Comparison of ENCODE assay signal across 8 cellular contexts in genomic region chr11:4072668-4073285, GRCh38. TPM values are rescaled to one million over a fixed set of nuclear protein-coding genes. Genes with fewer than 3 reads are reported as not detected.
DNase-seq lines count a peak whose midpoint lies in the region; ATAC-seq and TF ChIP-seq lines count a peak whose summit lies in the region.

No MANE protein-coding gene starts in this region.

- H3K4me1 Mint-ChIP-seq in nephron progenitor cell: no peaks in the 10 kb centered on the region

- no peaks in the 10 kb centered on the region for H3K9me3 Mint-ChIP-seq in nephron progenitor cell

- no peak overlapping the region for H3K4me3 ChIP-seq in fibroblast of mammary gland (ENCODE audit: control insufficient read depth, low read depth, low read length)

- no peak for ATAC-seq in HG03196 (IDR thresholded peaks at IDR 0.05; ENCODE audit: unreplicated experiment)

- peak; percentile 94 for TF ChIP-seq CTCF in fibroblast of mammary gland (conservative IDR thresholded peaks at IDR 0.05; ENCODE audit: control insufficient read depth, insufficient read depth, low read depth, low read length)
- TF ChIP-seq CTCF in nephron progenitor cell (IDR thresholded peaks at IDR 0.05): peak; percentile 78

- no peak overlapping the region for H3K4me3 Mint-ChIP-seq in nephron progenitor cell

- no peaks in the 10 kb centered on the region for H3K36me3 Mint-ChIP-seq in nephron progenitor cell (ENCODE audit: low read depth)

- H3K27me3 Mint-ChIP-seq in nephron progenitor cell (ENCODE audit: low read depth, poor library complexity): peaks cover 11% of the 10 kb centered on the region

- DNase-seq in activated T-cell treated with anti-CD3 and anti-CD28 coated beads for 24 hours (ENCODE audit: low read depth): peak; percentile 35
- no peak for DNase-seq in activated T-cell treated with anti-CD3 and anti-CD28 coated beads, Interleukin-2, amount 50 U/mL, for 1 hour
- DNase-seq in HT-29 (ENCODE audit: low spot score): peak; percentile 89
- DNase-seq in NCI-H774 (lab: John Stamatoyannopoulos, UW): peak; percentile 50
- peak; percentile 35 for DNase-seq in activated CD8-positive, alpha-beta memory T cell treated with anti-CD3 and anti-CD28 coated beads, Interleukin-2, amount 50 U/mL, for 4 hours
- DNase-seq in fibroblast of mammary gland (ENCODE audit: low read depth): peak; percentile 82
- peak; percentile 45 for DNase-seq in nephron progenitor cell

- H3K27ac Mint-ChIP-seq in nephron progenitor cell: no peak overlapping the region

RNA-seq across cellular contexts. Expression of gene RRM1, which starts 21.8 kb away (rescaled TPM):
- total RNA-seq in HT-29 (2014; rRNA removed; shearing (Covaris generic)): 95.1 and 97.4 TPM in 2 replicates
